In the genomic region with DNA sequence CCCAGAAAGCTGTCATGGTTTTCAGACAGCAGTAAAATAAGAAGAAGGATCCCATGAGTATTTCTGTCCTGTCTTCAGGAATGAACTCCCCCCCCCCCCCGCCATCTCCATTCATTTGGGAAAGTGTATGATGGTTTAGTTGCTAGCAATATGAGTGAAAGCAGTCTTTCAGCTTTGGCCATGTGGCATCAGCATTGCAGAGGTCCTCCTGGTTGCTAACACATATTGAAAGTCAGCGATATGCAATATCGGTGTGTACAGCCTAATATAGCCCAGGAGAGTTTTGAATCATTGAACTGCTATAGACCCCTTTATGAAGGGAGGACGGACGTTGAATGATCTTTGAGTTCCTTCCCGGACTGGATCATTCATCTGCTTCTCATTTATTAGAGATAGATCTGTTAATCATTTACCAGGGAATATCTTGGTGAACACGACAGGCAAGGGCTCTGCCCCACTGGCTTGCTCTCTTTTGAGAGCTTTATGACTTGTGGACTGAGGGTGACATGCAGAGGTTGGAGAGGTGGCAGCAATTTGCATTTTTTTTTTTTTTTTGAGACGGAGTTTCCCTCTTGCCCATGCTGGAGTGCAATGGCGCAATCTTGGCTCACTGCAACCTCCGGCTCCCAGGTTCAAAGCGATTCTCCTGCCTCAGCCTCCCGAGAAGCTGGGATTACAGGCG, we compare ENCODE assay signal across 8 cellular contexts. TPM values are rescaled to one million over a fixed set of nuclear protein-coding genes. Genes with fewer than 3 reads are reported as not detected.
DNase-seq lines count a peak whose midpoint lies in the region; ATAC-seq, FAIRE-seq and TF ChIP-seq lines count a peak whose summit lies in the region.

No MANE protein-coding gene starts in this region.

- no peak overlapping the region; the same call in 1 of the 2 replicates for H3K9ac ChIP-seq in IMR-90 (ENCODE audit: low read depth, low read length)

- H3K79me1 ChIP-seq in IMR-90 (ENCODE audit: low read depth in 1 of 2, low read length in 2 of 2), result peaks cover 47 to 78% of the 10 kb centered on the region in 2 experiments

- no peak overlapping the region for H3K18ac ChIP-seq in IMR-90 (ENCODE audit: low read depth, low read length)

- no peak for ATAC-seq in IMR-90 (ENCODE audit: low read depth)
- ATAC-seq in naive thymus-derived CD8-positive, alpha-beta T cell, result no peak
- no peak for ATAC-seq in HG02759 (IDR thresholded peaks at IDR 0.05; ENCODE audit: unreplicated experiment)
- no peak for ATAC-seq in HG03439 (IDR thresholded peaks at IDR 0.05; ENCODE audit: unreplicated experiment)
- ATAC-seq in GM18517 (IDR thresholded peaks at IDR 0.05; ENCODE audit: unreplicated experiment), result no peak
- no peak for ATAC-seq in HG03280 (IDR thresholded peaks at IDR 0.05; ENCODE audit: unreplicated experiment)

- no peak overlapping the region for H3K23ac ChIP-seq in IMR-90 (ENCODE audit: low read depth, low read length)

- TF ChIP-seq POLR2A in IMR-90 (IDR thresholded peaks at IDR 0.05; ENCODE audit: low read depth, low read length), result no peak

- H3K4me3 Mint-ChIP-seq in naive thymus-derived CD8-positive, alpha-beta T cell, result peak overlapping the region; percentile 96 to 99 (median 98)

- no peak overlapping the region for H2AFZ ChIP-seq in IMR-90 (replicated peaks; ENCODE audit: low read length, poor library complexity)

- H3K9me3 Mint-ChIP-seq in naive thymus-derived CD8-positive, alpha-beta T cell, result peaks cover 0 to 3% (median 0%) of the 10 kb centered on the region in 9 donors

- no peak overlapping the region for H4K5ac ChIP-seq in IMR-90 (ENCODE audit: low read depth, low read length)

- H3K27ac ChIP-seq in IMR-90 (ENCODE audit: insufficient read depth, low read length), result no peak overlapping the region

- H3K56ac ChIP-seq in IMR-90 (ENCODE audit: extremely low read depth, insufficient read depth, low read length), result no peak overlapping the region

- H3K27me3 ChIP-seq in BE2C, result no peaks in the 10 kb centered on the region
- no peaks in the 10 kb centered on the region for H3K27me3 ChIP-seq in IMR-90 (ENCODE audit: control insufficient read depth, insufficient read depth, low read length)
- no peaks in the 10 kb centered on the region for H3K27me3 ChIP-seq in bronchial epithelial cell (ENCODE audit: control insufficient read depth, insufficient read depth, low read length)

- BruUV-seq in IMR-90 (replicated peaks; lab: Mats Ljungman, UMichigan), result TSS peak; percentile 52

- peak overlapping the region in 1 of 2 experiments; percentile 97; a peak in 1 of 4 replicates for H4K8ac ChIP-seq in IMR-90 (ENCODE audit: low read depth in 2 of 2, low read length in 2 of 2)

- H4K20me1 ChIP-seq in IMR-90 (ENCODE audit: insufficient read depth, low read length), result peaks cover 4% of the 10 kb centered on the region

- dilution Hi-C loops in IMR-90 (cut with HindIII; ENCODE audit: low sequenced_read_pairs, unreplicated experiment), result no loop called here

- H2BK15ac ChIP-seq in IMR-90 (ENCODE audit: low read depth, low read length), result no peak overlapping the region

- peaks cover 14% of the 10 kb centered on the region; the same call in 1 of the 2 replicates for H3K9me1 ChIP-seq in IMR-90 (ENCODE audit: insufficient read depth, low read length)

- no peaks in the 10 kb centered on the region for H3K27me3 Mint-ChIP-seq in naive thymus-derived CD8-positive, alpha-beta T cell

- H2BK20ac ChIP-seq in IMR-90 (ENCODE audit: low read depth, low read length), result no peak overlapping the region

- H2AK9ac ChIP-seq in IMR-90 (replicated peaks; ENCODE audit: low read depth, low read length, poor library complexity), result no peak overlapping the region

- H3K4me3 ChIP-seq in BE2C (ENCODE audit: low read depth, low read length) (peak overlapping the region; percentile 99), IMR-90 (ENCODE audit: insufficient read depth, low read depth, low read length) (no peak overlapping the region; the same call in 1 of the 2 replicates), bronchial epithelial cell (ENCODE audit: low read depth, low read length) (peak overlapping the region; percentile 92)

- no peak overlapping the region for H2BK120ac ChIP-seq in IMR-90 (ENCODE audit: low read depth, low read length)

- H2AK5ac ChIP-seq in IMR-90 (ENCODE audit: low read depth, low read length), result no peak overlapping the region

- 92% methylated on average over 6 of the region's 13 CpGs; no CpG with 5 or more reads in 1 of the 2 experiments for WGBS in IMR-90 (ENCODE audit: extremely low coverage in 2 of 2, insufficient read length in 1 of 2), 2 experiments

- peaks cover 23% of the 10 kb centered on the region for H3K36me3 ChIP-seq in BE2C
- peaks cover 16% of the 10 kb centered on the region for H3K36me3 ChIP-seq in IMR-90 (ENCODE audit: control insufficient read depth, insufficient read depth, low read length)
- H3K36me3 ChIP-seq in bronchial epithelial cell (ENCODE audit: control insufficient read depth, insufficient read depth, low read length), result peaks cover 4% of the 10 kb centered on the region

- no peak overlapping the region for H2BK5ac ChIP-seq in IMR-90 (ENCODE audit: low read depth, low read length, poor library complexity, severe bottlenecking)

- CTCF ChIA-PET in IMR-90 (lab: Yijun Ruan, JAX), result no interaction called here

- H3K27ac Mint-ChIP-seq in naive thymus-derived CD8-positive, alpha-beta T cell, result peak overlapping the region in 2 of 10 donors; percentile 43

- no peak for TF ChIP-seq RAD21 in IMR-90 (IDR thresholded peaks at IDR 0.05; ENCODE audit: low read length)

- H3K4me1 Mint-ChIP-seq in naive thymus-derived CD8-positive, alpha-beta T cell, result peaks cover 13 to 52% (median 35%) of the 10 kb centered on the region in 4 donors

- H3K9me3 ChIP-seq in BE2C, result peaks cover 4% of the 10 kb centered on the region; the same call in 1 of the 2 replicates
- peaks cover 2% of the 10 kb centered on the region; the same call in 1 of the 2 replicates for H3K9me3 ChIP-seq in IMR-90 (ENCODE audit: control insufficient read depth, insufficient read depth, low read length)

- peaks cover 0 to 13% (median 4%) of the 10 kb centered on the region in 3 donors for H3K36me3 Mint-ChIP-seq in naive thymus-derived CD8-positive, alpha-beta T cell

- no peak for TF ChIP-seq CTCF in BE2C (IDR thresholded peaks at IDR 0.05; ENCODE audit: low read depth, low read length)
- TF ChIP-seq CTCF in IMR-90 (conservative IDR thresholded peaks at IDR 0.05; ENCODE audit: low read depth, low read length), result no peak
- no peak for TF ChIP-seq CTCF in bronchial epithelial cell (IDR thresholded peaks at IDR 0.05; ENCODE audit: insufficient read depth, low read length, severe bottlenecking)

- H3K4me1 ChIP-seq in BE2C (no peaks in the 10 kb centered on the region), IMR-90 (ENCODE audit: control insufficient read depth, insufficient read depth, low read length) (peaks cover 9% of the 10 kb centered on the region)

- POLR2A ChIA-PET in IMR-90 (lab: Charles Lee; ENCODE audit: unreplicated experiment), result interaction anchor here (0.7 kb wide), 1 partner anchor 50 kb away, joined by 12 read pairs; no protein-coding TSS in a partner anchor
- POLR2A ChIA-PET in naive thymus-derived CD8-positive, alpha-beta T cell (lab: Charles Lee), result interaction anchor here (0.9 to 1.9 kb wide), 3 partner anchors 24 to 100 kb away, joined by 3 to 5 read pairs (median 4); a partner anchor contains a TSS

- in situ Hi-C loops in IMR-90 (cut with MboI; ENCODE audit: low sequenced_read_pairs), result loop anchor here (5.0 kb wide), 1 partner anchor 49 kb away; no protein-coding TSS in a partner anchor

- H4K91ac ChIP-seq in IMR-90 (ENCODE audit: insufficient read depth, low read depth, low read length), result no peak overlapping the region

- intact Hi-C loops in IMR-90 (cut with micrococcal nuclease), result loop anchor here (2.0 kb wide), 1 partner anchor 47 kb away; no protein-coding TSS in a partner anchor

- peak overlapping the region; percentile 95 for H3K4me2 ChIP-seq in IMR-90 (ENCODE audit: low read depth, low read length)

- no peak for FAIRE-seq in bronchial epithelial cell (lab: Jason Lieb, UNC)

- no peak for DNase-seq in BE2C
- no peak for DNase-seq in IMR-90
- DNase-seq in bronchial epithelial cell (ENCODE audit: low read depth), result no peak
- DNase-seq in naive thymus-derived CD8-positive, alpha-beta T cell, result no peak

- no peak overlapping the region for H3K14ac ChIP-seq in IMR-90 (replicated peaks; ENCODE audit: low read depth, low read length)

- no peak overlapping the region for H3K4ac ChIP-seq in IMR-90 (ENCODE audit: low read depth, low read length)

RNA-seq across cellular contexts. Expression of a gene that starts 25.2 kb away (rescaled TPM):
- polyA plus RNA-seq in BE2C (2012; ENCODE audit: insufficient read depth, insufficient read length, low read depth), result 249 TPM
- total RNA-seq in IMR-90 (2012; rRNA removed), result 129 and 134 TPM in 2 replicates
- 141 and 160 TPM in 2 replicates for polyA plus RNA-seq in IMR-90 (2012; rRNA removed)
- 177 and 213 TPM in 2 replicates for polyA plus RNA-seq in IMR-90 (2012; cell fraction: cytosol; rRNA removed)
- 286 and 445 TPM in 2 replicates for polyA plus RNA-seq in IMR-90 (2012; cell fraction: nucleus; rRNA removed; ENCODE audit: low replicate concordance)
- total RNA-seq in bronchial epithelial cell, result 62.9 and 80.6 TPM in 2 replicates
- total RNA-seq in naive thymus-derived CD8-positive, alpha-beta T cell, result 10 to 100 TPM; 44.3 to 48.1 TPM
- 10 to 100 TPM; 21.5 to 26.3 (median 25.8) TPM for polyA plus RNA-seq in naive thymus-derived CD8-positive, alpha-beta T cell

RNA-seq across cellular contexts. Expression of a gene that starts 45.5 kb away (rescaled TPM):
- polyA plus RNA-seq in BE2C (2012; ENCODE audit: insufficient read depth, insufficient read length, low read depth), result 54.3 TPM
- total RNA-seq in IMR-90 (2012; rRNA removed) (3.1 and 3.4 TPM in 2 replicates), bronchial epithelial cell (1.3 and 5.6 TPM in 2 replicates)
- 23.0 and 26.2 TPM in 2 replicates for polyA plus RNA-seq in IMR-90 (2012; rRNA removed)
- 14.9 and 31.6 TPM in 2 replicates for polyA plus RNA-seq in IMR-90 (2012; cell fraction: cytosol; rRNA removed)
- polyA plus RNA-seq in IMR-90 (2012; cell fraction: nucleus; rRNA removed; ENCODE audit: low replicate concordance), result 11.1 and 18.7 TPM in 2 replicates
- total RNA-seq in naive thymus-derived CD8-positive, alpha-beta T cell, result under 1 TPM; 0.57 to 0.99 TPM
- polyA plus RNA-seq in naive thymus-derived CD8-positive, alpha-beta T cell, result 1 to 10 TPM; 2.8 to 3.5 (median 3.3) TPM

RNA-seq across cellular contexts. Expression of a gene that starts 50.7 kb away (rescaled TPM):
- 710 TPM for polyA plus RNA-seq in BE2C (2012; ENCODE audit: insufficient read depth, insufficient read length, low read depth)
- 311 and 337 TPM in 2 replicates for total RNA-seq in IMR-90 (2012; rRNA removed)
- polyA plus RNA-seq in IMR-90 (2012; rRNA removed), result 410 and 428 TPM in 2 replicates
- polyA plus RNA-seq in IMR-90 (2012; cell fraction: cytosol; rRNA removed), result 269 and 452 TPM in 2 replicates
- 172 and 406 TPM in 2 replicates for polyA plus RNA-seq in IMR-90 (2012; cell fraction: nucleus; rRNA removed; ENCODE audit: low replicate concordance)
- total RNA-seq in bronchial epithelial cell, result 23.7 and 24.5 TPM in 2 replicates
- total RNA-seq in naive thymus-derived CD8-positive, alpha-beta T cell, result under 1 TPM in 1 of 2 experiments, not detected in 1; 0.31 TPM
- not detected for polyA plus RNA-seq in naive thymus-derived CD8-positive, alpha-beta T cell

RNA-seq across cellular contexts. Expression of a gene that starts 55.1 kb away (rescaled TPM):
- 35.3 TPM for polyA plus RNA-seq in BE2C (2012; ENCODE audit: insufficient read depth, insufficient read length, low read depth)
- total RNA-seq in IMR-90 (2012; rRNA removed), result 3.8 and 4.4 TPM in 2 replicates
- polyA plus RNA-seq in IMR-90 (2012; rRNA removed), result 9.5 TPM in 2 replicates
- polyA plus RNA-seq in IMR-90 (2012; cell fraction: cytosol; rRNA removed), result 3.3 and 6.2 TPM in 2 replicates
- 49.5 and 79.2 TPM in 2 replicates for polyA plus RNA-seq in IMR-90 (2012; cell fraction: nucleus; rRNA removed; ENCODE audit: low replicate concordance)
- 1.6 and 4.1 TPM in 2 replicates for total RNA-seq in bronchial epithelial cell
- 10 to 100 TPM; 10.2 to 10.3 TPM for total RNA-seq in naive thymus-derived CD8-positive, alpha-beta T cell
- under 1 TPM in 1 of 3 donors, not detected in 2; 0.63 TPM for polyA plus RNA-seq in naive thymus-derived CD8-positive, alpha-beta T cell

Comparison
In these comparisons a context has a peak if more than half of its experiments do, and no peak if none do; other contexts are left out.
1. RNA of a gene that starts 50.7 kb away (total RNA-seq): 311 to 337 TPM in IMR-90 and 23.7 to 24.5 TPM in bronchial epithelial cell; 0.31 TPM in naive thymus-derived CD8-positive, alpha-beta T cell; every median in the first group is over 10 times any median in the second.